ENCODE assay signal across 8 cellular contexts in genomic region chr1:156213644-156213966, GRCh38. TPM values are rescaled to one million over a fixed set of nuclear protein-coding genes. Genes with fewer than 3 reads are reported as not detected.
A peak's percentile ranks its signal among the peaks of the same experiment; 100 is the strongest.
DNase-seq lines count a peak whose midpoint lies in the region; ATAC-seq, FAIRE-seq and TF ChIP-seq lines count a peak whose summit lies in the region.

No MANE protein-coding gene starts in this region.

- in situ Hi-C loops in HepG2 (cut with HindIII; ENCODE audit: extremely low pct_ligation_motif_present, low pct_unique_long_range_greater_than_20kb), result no loop called here

- TF ChIP-seq POLR2A in HepG2 (IDR thresholded peaks at IDR 0.05; ENCODE audit: insufficient read depth in 1 of 2, low read depth in 2 of 2, low read length in 2 of 2) (no peak), thyroid gland (IDR thresholded peaks at IDR 0.05) (no peak)

- H3K79me2 ChIP-seq in HepG2 (ENCODE audit: insufficient read depth, low read length), result peaks cover 28% of the 10 kb centered on the region

- H3K36me3 Mint-ChIP-seq in activated CD4-positive, alpha-beta T cell treated with anti-CD3 and anti-CD28 coated beads, Interleukin-2, amount 10 ng/mL, durations not matched to agents 7 days and 5 days (ENCODE audit: low read depth), result peaks cover 61% of the 10 kb centered on the region

- DNase-seq in activated CD4-positive, alpha-beta T cell treated with anti-CD3 and anti-CD28 coated beads, Interleukin-2, amount 10 ng/mL, durations not matched to agents 7 days and 5 days, result no peak
- DNase-seq in activated CD4-positive, alpha-beta T cell treated with anti-CD3 and anti-CD28 coated beads, Interleukin-2, amount 50 U/mL, for 1 hour, result no peak
- DNase-seq in ascending aorta (ENCODE audit: low spot score in 2 of 2) (no peak), HepG2 (ENCODE audit: low spot score) (no peak), thyroid gland (no peak), NCI-H2029 treated with DMSO at 0.1 percent for 48 hours (lab: John Stamatoyannopoulos, UW) (no peak), germinal center (ENCODE audit: low spot score) (no peak)

- TF ChIP-seq RAD21 in HepG2 (CRISPR knock-in tag; IDR thresholded peaks at IDR 0.05), result no peak

- 20% methylated on average over 11 of the region's 11 CpGs for WGBS in HepG2 (ENCODE audit: low lambda C conversion rate)
- 23 to 24% methylated on average over 11 of the region's 11 CpGs for WGBS in thyroid gland, 2 donors

- no peaks in the 10 kb centered on the region for H4K20me1 ChIP-seq in HepG2 (ENCODE audit: insufficient read depth, low read length)

- H3K27me3 ChIP-seq in ascending aorta (no peaks in the 10 kb centered on the region), HepG2 (ENCODE audit: control insufficient read depth in 1 of 2, insufficient read depth in 2 of 2, low read length in 2 of 2) (no peaks in the 10 kb centered on the region; a peak in 1 of 5 replicates), thyroid gland (no peaks in the 10 kb centered on the region)

- H3K4me3 ChIP-seq in ascending aorta (peak overlapping the region; percentile 74 to 82), HepG2 (replicated peaks in 1 of 3; ENCODE audit: insufficient read depth in 1 of 3, low read depth in 2 of 3, low read length in 3 of 3) (peak overlapping the region; percentile 75 to 88 (median 82)), thyroid gland (replicated peaks in 1 of 3) (peak overlapping the region; percentile 7 to 91 (median 45))

- H3K9me3 ChIP-seq in ascending aorta, result no peaks in the 10 kb centered on the region
- H3K9me3 ChIP-seq in HepG2 (ENCODE audit: low read length), result no peaks in the 10 kb centered on the region
- no peaks in the 10 kb centered on the region for H3K9me3 ChIP-seq in thyroid gland

- POLR2A ChIA-PET in activated CD4-positive, alpha-beta T cell treated with anti-CD3 and anti-CD28 coated beads, Interleukin-2, amount 10 ng/mL, durations not matched to agents 7 days and 5 days (lab: Charles Lee), result interaction anchor here (1.0 to 1.4 kb wide), 4 partner anchors 8 to 59 kb away, joined by 3 to 8 read pairs (median 6); partner anchors contain the start of gene SLC25A44
- POLR2A ChIA-PET in HepG2 (lab: Yijun Ruan, JAX), result interaction anchor here (0.9 to 3.0 kb wide), 26 partner anchors 10 to 280 kb away, joined by 3 to 61 read pairs (median 8); partner anchors contain the start of genes KHDC4, PAQR6, SLC25A44 and SMG5

- intact Hi-C loops in ascending aorta (cut with DNase I), result loop anchor here (2.0 to 5.0 kb wide), 3 partner anchors 67 to 131 kb away; partner anchors contain the start of gene MEX3A
- intact Hi-C loops in HepG2 (cut with micrococcal nuclease; ENCODE audit: unreplicated experiment), result no loop called here
- intact Hi-C loops in thyroid gland (cut with DNase I), result no loop called here

- peak overlapping the region; percentile 98 for H3K27ac Mint-ChIP-seq in activated CD4-positive, alpha-beta T cell treated with anti-CD3 and anti-CD28 coated beads, Interleukin-2, amount 10 ng/mL, durations not matched to agents 7 days and 5 days

- peak overlapping the region; percentile 90 for H3K4me3 Mint-ChIP-seq in activated CD4-positive, alpha-beta T cell treated with anti-CD3 and anti-CD28 coated beads, Interleukin-2, amount 10 ng/mL, durations not matched to agents 7 days and 5 days

- FAIRE-seq in HepG2 (lab: Jason Lieb, UNC), result no peak

- no peak overlapping the region for H2AFZ ChIP-seq in HepG2 (ENCODE audit: low read length)

- ATAC-seq in HepG2 (no peak), GM21447 (IDR thresholded peaks at IDR 0.05; ENCODE audit: unreplicated experiment) (no peak)

- H3K4me1 ChIP-seq in ascending aorta (peaks cover 5 to 24% of the 10 kb centered on the region in 2 donors), HepG2 (ENCODE audit: insufficient read depth, low read length) (peaks cover 36% of the 10 kb centered on the region), thyroid gland (peaks cover 11 to 29% of the 10 kb centered on the region in 2 donors)

- peak overlapping the region; percentile 93 for H3K4me2 ChIP-seq in HepG2 (ENCODE audit: low read depth, low read length)

- H3K27ac ChIP-seq in ascending aorta (peak overlapping the region; percentile 89 to 96), HepG2 (ENCODE audit: extremely low read length, insufficient read depth, low read length) (peak overlapping the region; percentile 99), thyroid gland (peak overlapping the region; percentile 89 to 92 (median 91))

- H3K36me3 ChIP-seq in ascending aorta, result peaks cover 11 to 18% of the 10 kb centered on the region in 2 donors
- H3K36me3 ChIP-seq in HepG2 (replicated peaks in 1 of 2; ENCODE audit: control insufficient read depth in 1 of 2, insufficient read depth in 2 of 2, low read length in 2 of 2), result peaks cover 7 to 29% of the 10 kb centered on the region in 2 experiments
- peaks cover 5 to 6% of the 10 kb centered on the region in 2 donors for H3K36me3 ChIP-seq in thyroid gland

- H3K9me3 Mint-ChIP-seq in activated CD4-positive, alpha-beta T cell treated with anti-CD3 and anti-CD28 coated beads, Interleukin-2, amount 10 ng/mL, durations not matched to agents 7 days and 5 days, result no peaks in the 10 kb centered on the region

- CTCF ChIA-PET in activated CD4-positive, alpha-beta T cell treated with anti-CD3 and anti-CD28 coated beads, Interleukin-2, amount 10 ng/mL, durations not matched to agents 7 days and 5 days (lab: Charles Lee), result interaction anchor here (1.3 to 6.9 kb wide), 7 partner anchors 12 to 68 kb away, joined by 4 to 30 read pairs (median 6); partner anchors contain the start of gene SLC25A44
- CTCF ChIA-PET in HepG2 (lab: Yijun Ruan, JAX; ENCODE audit: low intra/inter-chr PET ratio, low total read pairs), result interaction anchor here (0.8 kb wide), 1 partner anchor 20 kb away, joined by 3 read pairs; no protein-coding TSS in a partner anchor

- no peak for TF ChIP-seq EP300 in HepG2 (IDR thresholded peaks at IDR 0.05; ENCODE audit: low read depth in 2 of 2, low read length in 2 of 2)
- no peak for TF ChIP-seq EP300 in HepG2 (CRISPR knock-in tag; IDR thresholded peaks at IDR 0.05; ENCODE audit: borderline replicate concordance)

- TF ChIP-seq CTCF in ascending aorta (IDR thresholded peaks at IDR 0.05), result no peak
- TF ChIP-seq CTCF in HepG2 (CRISPR knock-in tag; IDR thresholded peaks at IDR 0.05), result no peak
- TF ChIP-seq CTCF in thyroid gland (IDR thresholded peaks at IDR 0.05), result no peak

- H3K9ac ChIP-seq in HepG2 (ENCODE audit: insufficient read depth, low read depth, low read length), result peak overlapping the region; percentile 97

- BruUV-seq in HepG2 (replicated peaks; lab: Mats Ljungman, UMichigan), result no TSS peak

- H3K4me1 Mint-ChIP-seq in activated CD4-positive, alpha-beta T cell treated with anti-CD3 and anti-CD28 coated beads, Interleukin-2, amount 10 ng/mL, durations not matched to agents 7 days and 5 days, result peaks cover 52% of the 10 kb centered on the region

- H3K27me3 Mint-ChIP-seq in activated CD4-positive, alpha-beta T cell treated with anti-CD3 and anti-CD28 coated beads, Interleukin-2, amount 10 ng/mL, durations not matched to agents 7 days and 5 days, result no peaks in the 10 kb centered on the region

RNA-seq across cellular contexts. Expression of gene PMF1, which starts 0.8 kb away (rescaled TPM):
- total RNA-seq in activated CD4-positive, alpha-beta T cell treated with anti-CD3 and anti-CD28 coated beads, Interleukin-2, amount 10 ng/mL, durations not matched to agents 7 days and 5 days, result 10 to 100 TPM; 72.8 to 73.4 TPM
- total RNA-seq in ascending aorta (61.4 TPM), HepG2 (2016; rRNA removed; fragmentation: Illumina TruSeq; extraction: Trizol) (89.0 and 94.7 TPM in 2 replicates), thyroid gland (100 to 1,000 TPM in 3 of 4 donors, 10 to 100 TPM in 1; 73.6 to 121 (median 107) TPM)
- 17.5 TPM in 2 replicates for total RNA-seq in HepG2 (2016; cell fraction: cytosol; rRNA removed; fragmentation: Illumina TruSeq; extraction: Trizol; ENCODE audit: low read depth)
- total RNA-seq in HepG2 (2016; cell fraction: insoluble cytoplasmic fraction; rRNA removed; fragmentation: Illumina TruSeq; extraction: Trizol), result 82.4 and 93.0 TPM in 2 replicates
- total RNA-seq in HepG2 (2016; cell fraction: membrane; rRNA removed; fragmentation: Illumina TruSeq; extraction: Trizol), result 27.4 and 27.7 TPM in 2 replicates
- total RNA-seq in HepG2 (2016; cell fraction: nucleus; rRNA removed; fragmentation: Illumina TruSeq; extraction: Trizol), result 33.3 and 36.6 TPM in 2 replicates
- polyA plus RNA-seq in HepG2 (2011; rRNA removed), result 68.4 and 72.5 TPM in 2 replicates
- 86.5 and 119 TPM in 2 replicates for polyA plus RNA-seq in HepG2 (2011; cell fraction: cytosol; rRNA removed)
- 48.8 and 52.9 TPM in 2 replicates for polyA plus RNA-seq in HepG2 (2011; cell fraction: nucleus; rRNA removed)
- polyA plus RNA-seq in HepG2 (2012), result 33.5 and 43.4 TPM in 2 replicates
- 18.9 and 20.7 TPM in 2 replicates for polyA plus RNA-seq in HepG2 (2016; cell fraction: cytosol; fragmentation: Illumina TruSeq; extraction: Trizol; ENCODE audit: low read depth)
- 86.3 and 93.3 TPM in 2 replicates for polyA plus RNA-seq in HepG2 (2016; cell fraction: insoluble cytoplasmic fraction; fragmentation: Illumina TruSeq; extraction: Trizol; ENCODE audit: low read depth)
- polyA plus RNA-seq in HepG2 (2016; cell fraction: membrane; fragmentation: Illumina TruSeq; extraction: Trizol; ENCODE audit: low read depth), result 23.3 and 27.3 TPM in 2 replicates
- 65.7 and 78.3 TPM in 2 replicates for polyA plus RNA-seq in HepG2 (2016; cell fraction: nucleus; fragmentation: Illumina TruSeq; extraction: Trizol; ENCODE audit: insufficient read depth, low read depth)
- polyA minus RNA-seq in HepG2 (2011; rRNA and poly(A)+ RNA removed; ENCODE audit: low replicate concordance), result 42.8 and 60.1 TPM in 2 replicates
- polyA minus RNA-seq in HepG2 (2011; cell fraction: cytosol; rRNA and poly(A)+ RNA removed), result 14.4 and 17.2 TPM in 2 replicates
- polyA minus RNA-seq in HepG2 (2011; cell fraction: nucleus; rRNA and poly(A)+ RNA removed), result 15.6 and 15.8 TPM in 2 replicates

RNA-seq across cellular contexts. Expression of gene SLC25A44, which starts 19.7 kb away (rescaled TPM):
- total RNA-seq in activated CD4-positive, alpha-beta T cell treated with anti-CD3 and anti-CD28 coated beads, Interleukin-2, amount 10 ng/mL, durations not matched to agents 7 days and 5 days, result 10 to 100 TPM; 27.5 to 28.0 TPM
- total RNA-seq in ascending aorta (13.5 TPM), HepG2 (2016; rRNA removed; fragmentation: Illumina TruSeq; extraction: Trizol) (10.7 and 12.4 TPM in 2 replicates), thyroid gland (10 to 100 TPM; 14.5 to 19.7 (median 17.7) TPM)
- total RNA-seq in HepG2 (2016; cell fraction: cytosol; rRNA removed; fragmentation: Illumina TruSeq; extraction: Trizol; ENCODE audit: low read depth), result 2.6 and 3.8 TPM in 2 replicates
- total RNA-seq in HepG2 (2016; cell fraction: insoluble cytoplasmic fraction; rRNA removed; fragmentation: Illumina TruSeq; extraction: Trizol), result 11.2 and 11.8 TPM in 2 replicates
- 11.4 and 14.2 TPM in 2 replicates for total RNA-seq in HepG2 (2016; cell fraction: membrane; rRNA removed; fragmentation: Illumina TruSeq; extraction: Trizol)
- 8.0 and 11.8 TPM in 2 replicates for total RNA-seq in HepG2 (2016; cell fraction: nucleus; rRNA removed; fragmentation: Illumina TruSeq; extraction: Trizol)
- 13.4 and 14.3 TPM in 2 replicates for polyA plus RNA-seq in HepG2 (2011; rRNA removed)
- 9.3 and 10.2 TPM in 2 replicates for polyA plus RNA-seq in HepG2 (2011; cell fraction: cytosol; rRNA removed)
- polyA plus RNA-seq in HepG2 (2011; cell fraction: nucleus; rRNA removed), result 16.0 and 19.8 TPM in 2 replicates
- 13.1 and 13.9 TPM in 2 replicates for polyA plus RNA-seq in HepG2 (2012)
- 2.3 TPM in 2 replicates for polyA plus RNA-seq in HepG2 (2016; cell fraction: cytosol; fragmentation: Illumina TruSeq; extraction: Trizol; ENCODE audit: low read depth)
- 14.4 and 18.0 TPM in 2 replicates for polyA plus RNA-seq in HepG2 (2016; cell fraction: insoluble cytoplasmic fraction; fragmentation: Illumina TruSeq; extraction: Trizol; ENCODE audit: low read depth)
- polyA plus RNA-seq in HepG2 (2016; cell fraction: membrane; fragmentation: Illumina TruSeq; extraction: Trizol; ENCODE audit: low read depth), result 11.1 and 12.7 TPM in 2 replicates
- 18.3 and 20.7 TPM in 2 replicates for polyA plus RNA-seq in HepG2 (2016; cell fraction: nucleus; fragmentation: Illumina TruSeq; extraction: Trizol; ENCODE audit: insufficient read depth, low read depth)
- polyA minus RNA-seq in HepG2 (2011; rRNA and poly(A)+ RNA removed; ENCODE audit: low replicate concordance), result 12.6 and 66.8 TPM in 2 replicates
- polyA minus RNA-seq in HepG2 (2011; cell fraction: cytosol; rRNA and poly(A)+ RNA removed), result 4.2 and 6.0 TPM in 2 replicates
- 5.8 and 9.9 TPM in 2 replicates for polyA minus RNA-seq in HepG2 (2011; cell fraction: nucleus; rRNA and poly(A)+ RNA removed)

RNA-seq across cellular contexts. Expression of gene BGLAP, which starts 28.4 kb away (rescaled TPM):
- total RNA-seq in activated CD4-positive, alpha-beta T cell treated with anti-CD3 and anti-CD28 coated beads, Interleukin-2, amount 10 ng/mL, durations not matched to agents 7 days and 5 days, result 1 to 10 TPM; 1.3 to 3.0 TPM
- 19.1 TPM for total RNA-seq in ascending aorta
- total RNA-seq in HepG2 (2016; rRNA removed; fragmentation: Illumina TruSeq; extraction: Trizol), result 0.62 TPM in 1 of 2 replicates, not detected in the other
- total RNA-seq in HepG2 (2016; cell fraction: cytosol; rRNA removed; fragmentation: Illumina TruSeq; extraction: Trizol; ENCODE audit: low read depth), result not detected in 2 replicates
- total RNA-seq in HepG2 (2016; cell fraction: insoluble cytoplasmic fraction; rRNA removed; fragmentation: Illumina TruSeq; extraction: Trizol), result 0.32 TPM in 1 of 2 replicates, not detected in the other
- total RNA-seq in HepG2 (2016; cell fraction: membrane; rRNA removed; fragmentation: Illumina TruSeq; extraction: Trizol), result not detected in 2 replicates
- total RNA-seq in HepG2 (2016; cell fraction: nucleus; rRNA removed; fragmentation: Illumina TruSeq; extraction: Trizol), result 1.1 and 1.5 TPM in 2 replicates
- 1.4 and 1.6 TPM in 2 replicates for polyA plus RNA-seq in HepG2 (2011; rRNA removed)
- polyA plus RNA-seq in HepG2 (2011; cell fraction: cytosol; rRNA removed), result 0.29 and 0.40 TPM in 2 replicates
- 9.8 and 12.1 TPM in 2 replicates for polyA plus RNA-seq in HepG2 (2011; cell fraction: nucleus; rRNA removed)
- polyA plus RNA-seq in HepG2 (2012), result 1.3 TPM in 2 replicates
- polyA plus RNA-seq in HepG2 (2016; cell fraction: cytosol; fragmentation: Illumina TruSeq; extraction: Trizol; ENCODE audit: low read depth), result not detected in 2 replicates
- polyA plus RNA-seq in HepG2 (2016; cell fraction: insoluble cytoplasmic fraction; fragmentation: Illumina TruSeq; extraction: Trizol; ENCODE audit: low read depth), result 0.29 TPM in 1 of 2 replicates, not detected in the other
- polyA plus RNA-seq in HepG2 (2016; cell fraction: membrane; fragmentation: Illumina TruSeq; extraction: Trizol; ENCODE audit: low read depth), result not detected in 2 replicates
- polyA plus RNA-seq in HepG2 (2016; cell fraction: nucleus; fragmentation: Illumina TruSeq; extraction: Trizol; ENCODE audit: insufficient read depth, low read depth), result 2.1 TPM in 2 replicates
- polyA minus RNA-seq in HepG2 (2011; rRNA and poly(A)+ RNA removed; ENCODE audit: low replicate concordance), result 1.4 and 2.2 TPM in 2 replicates
- not detected in 2 replicates for polyA minus RNA-seq in HepG2 (2011; cell fraction: cytosol; rRNA and poly(A)+ RNA removed)
- polyA minus RNA-seq in HepG2 (2011; cell fraction: nucleus; rRNA and poly(A)+ RNA removed), result 1.9 and 2.0 TPM in 2 replicates
- total RNA-seq in thyroid gland, result 1 to 10 TPM in 3 of 4 donors, not detected in 1; 1.0 to 4.4 (median 1.3) TPM

RNA-seq across cellular contexts. Expression of gene PAQR6, which starts 34.3 kb away (rescaled TPM):
- 1 to 10 TPM; 6.2 to 7.3 TPM for total RNA-seq in activated CD4-positive, alpha-beta T cell treated with anti-CD3 and anti-CD28 coated beads, Interleukin-2, amount 10 ng/mL, durations not matched to agents 7 days and 5 days
- total RNA-seq in ascending aorta (not detected), HepG2 (2016; rRNA removed; fragmentation: Illumina TruSeq; extraction: Trizol) (0.14 and 0.82 TPM in 2 replicates), thyroid gland (1 to 10 TPM in 2 of 4 donors, under 1 TPM in 2; 0.63 to 2.3 (median 1.3) TPM)
- 0.26 TPM in 1 of 2 replicates, not detected in the other for total RNA-seq in HepG2 (2016; cell fraction: cytosol; rRNA removed; fragmentation: Illumina TruSeq; extraction: Trizol; ENCODE audit: low read depth)
- 0.10 and 0.71 TPM in 2 replicates for total RNA-seq in HepG2 (2016; cell fraction: insoluble cytoplasmic fraction; rRNA removed; fragmentation: Illumina TruSeq; extraction: Trizol)
- total RNA-seq in HepG2 (2016; cell fraction: membrane; rRNA removed; fragmentation: Illumina TruSeq; extraction: Trizol), result 0.34 and 0.43 TPM in 2 replicates
- 1.0 and 1.1 TPM in 2 replicates for total RNA-seq in HepG2 (2016; cell fraction: nucleus; rRNA removed; fragmentation: Illumina TruSeq; extraction: Trizol)
- polyA plus RNA-seq in HepG2 (2011; rRNA removed), result 1.4 and 2.0 TPM in 2 replicates
- polyA plus RNA-seq in HepG2 (2011; cell fraction: cytosol; rRNA removed), result 0.21 and 0.47 TPM in 2 replicates
- polyA plus RNA-seq in HepG2 (2011; cell fraction: nucleus; rRNA removed), result 25.1 and 43.0 TPM in 2 replicates
- polyA plus RNA-seq in HepG2 (2012), result 2.4 and 4.5 TPM in 2 replicates
- polyA plus RNA-seq in HepG2 (2016; cell fraction: cytosol; fragmentation: Illumina TruSeq; extraction: Trizol; ENCODE audit: low read depth), result 0.09 and 0.17 TPM in 2 replicates
- 0.32 and 0.57 TPM in 2 replicates for polyA plus RNA-seq in HepG2 (2016; cell fraction: insoluble cytoplasmic fraction; fragmentation: Illumina TruSeq; extraction: Trizol; ENCODE audit: low read depth)
- polyA plus RNA-seq in HepG2 (2016; cell fraction: membrane; fragmentation: Illumina TruSeq; extraction: Trizol; ENCODE audit: low read depth), result 0.24 and 0.26 TPM in 2 replicates
- polyA plus RNA-seq in HepG2 (2016; cell fraction: nucleus; fragmentation: Illumina TruSeq; extraction: Trizol; ENCODE audit: insufficient read depth, low read depth), result 3.7 and 4.1 TPM in 2 replicates
- polyA minus RNA-seq in HepG2 (2011; rRNA and poly(A)+ RNA removed; ENCODE audit: low replicate concordance), result 0.98 and 1.0 TPM in 2 replicates
- 0.59 and 1.9 TPM in 2 replicates for polyA minus RNA-seq in HepG2 (2011; cell fraction: cytosol; rRNA and poly(A)+ RNA removed)
- polyA minus RNA-seq in HepG2 (2011; cell fraction: nucleus; rRNA and poly(A)+ RNA removed), result 1.9 and 2.4 TPM in 2 replicates
